Comparison of ENCODE assay signal across 18 cellular contexts in the genomic region with DNA sequence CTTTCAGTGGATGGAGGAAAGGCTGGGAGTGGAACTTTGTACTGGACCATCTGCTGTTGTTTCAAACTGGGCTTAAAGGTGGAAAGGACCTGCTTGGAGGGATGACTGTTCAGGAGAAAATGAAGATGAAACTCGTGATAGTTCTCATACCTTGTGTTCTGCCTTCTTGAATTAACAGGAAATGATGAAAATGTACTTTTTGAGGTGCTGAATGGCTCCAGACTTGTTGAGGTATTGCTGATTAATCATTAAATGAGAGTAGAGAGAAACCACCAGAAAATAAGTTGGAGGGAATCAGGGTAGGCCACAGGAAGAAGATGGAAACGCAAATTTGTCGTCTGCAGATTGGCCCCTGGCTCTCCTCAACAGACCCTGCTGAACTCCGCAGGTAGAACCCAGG. TPM values are rescaled to one million over a fixed set of nuclear protein-coding genes. Genes with fewer than 3 reads are reported as not detected.
DNase-seq lines count a peak whose midpoint lies in the region; ATAC-seq and TF ChIP-seq lines count a peak whose summit lies in the region.
"Had no signal": no experiment of that assay in that cellular context is flagged by ENCODE, and none has a peak within 500 bp of the region (broad histone marks: within the 10 kb centered on the region; RNA-seq: fewer than 3 reads in every experiment).

No MANE protein-coding gene starts in this region.

- H3K4me1 Mint-ChIP-seq in activated naive CD8-positive, alpha-beta T cell treated with anti-CD3 and anti-CD28 coated beads for 36 hours: peaks cover 6% of the 10 kb centered on the region
- H3K4me1 Mint-ChIP-seq in activated naive CD8-positive, alpha-beta T cell treated with anti-CD3 and anti-CD28 coated beads, Interleukin-2, amount 50 U/mL, for 24 hours: peaks cover 3% of the 10 kb centered on the region
- H3K4me1 Mint-ChIP-seq: activated B cell treated with CpG ODN at 0.5 μM for 24 hours had no signal

- H3K9me3 ChIP-seq in adrenal gland (replicated peaks in 1 of 3) (no peaks in the 10 kb centered on the region), lower lobe of right lung (no peaks in the 10 kb centered on the region), stomach smooth muscle (ENCODE audit: control insufficient read depth in 2 of 2, low read length in 2 of 2) (no peaks in the 10 kb centered on the region)

- TF ChIP-seq CTCF in adrenal gland (IDR thresholded peaks at IDR 0.05): no peak
- no peak for TF ChIP-seq CTCF in lower lobe of right lung (IDR thresholded peaks at IDR 0.05)

- peaks cover 0 to 7% of the 10 kb centered on the region in 2 donors for H3K36me3 ChIP-seq in adrenal gland (replicated peaks in 1 of 2)
- H3K36me3 ChIP-seq in lower lobe of right lung: peaks cover 26% of the 10 kb centered on the region
- H3K36me3 ChIP-seq in stomach smooth muscle (ENCODE audit: control insufficient read depth in 2 of 2, insufficient read depth in 2 of 2, low read length in 2 of 2): peaks cover 15 to 18% of the 10 kb centered on the region in 2 donors

- no peak overlapping the region for H3K9ac ChIP-seq in stomach smooth muscle (ENCODE audit: low read length in 2 of 2)

- H3K27me3 Mint-ChIP-seq in activated naive CD8-positive, alpha-beta T cell treated with anti-CD3 and anti-CD28 coated beads for 36 hours: no peaks in the 10 kb centered on the region
- no peaks in the 10 kb centered on the region for H3K27me3 Mint-ChIP-seq in activated naive CD8-positive, alpha-beta T cell treated with anti-CD3 and anti-CD28 coated beads, Interleukin-2, amount 50 U/mL, for 24 hours
- H3K27me3 Mint-ChIP-seq: CD4-positive, alpha-beta memory T cell had no signal

- H3K36me3 Mint-ChIP-seq in activated naive CD8-positive, alpha-beta T cell treated with anti-CD3 and anti-CD28 coated beads for 36 hours: no peaks in the 10 kb centered on the region
- peaks cover 2% of the 10 kb centered on the region for H3K36me3 Mint-ChIP-seq in activated naive CD8-positive, alpha-beta T cell treated with anti-CD3 and anti-CD28 coated beads, Interleukin-2, amount 50 U/mL, for 24 hours (ENCODE audit: low read depth)

- no peak for TF ChIP-seq POLR2A in adrenal gland (IDR thresholded peaks at IDR 0.05)

- peak overlapping the region; percentile 50 for H3K27ac Mint-ChIP-seq in activated naive CD8-positive, alpha-beta T cell treated with anti-CD3 and anti-CD28 coated beads for 36 hours
- no peak overlapping the region for H3K27ac Mint-ChIP-seq in activated naive CD8-positive, alpha-beta T cell treated with anti-CD3 and anti-CD28 coated beads, Interleukin-2, amount 50 U/mL, for 24 hours
- H3K27ac Mint-ChIP-seq: activated B cell treated with CpG ODN at 0.5 μM for 24 hours; activated T-helper 2 cell treated with anti-CD3 and anti-CD28 coated beads, Interferon-gamma antibody, Interleukin-2, Interleukin-4, amounts not matched to agents 10 μg/mL and 5 μg/mL and 100 μg/mL, durations not matched to agents 14 hours and 24 hours and 36 hours had no signal

- 81 to 92% (median 85%) methylated on average over 4 of the region's 4 CpGs for WGBS in adrenal gland, 4 donors

- H3K9me3 Mint-ChIP-seq in activated naive CD8-positive, alpha-beta T cell treated with anti-CD3 and anti-CD28 coated beads for 36 hours: no peaks in the 10 kb centered on the region
- no peaks in the 10 kb centered on the region for H3K9me3 Mint-ChIP-seq in activated naive CD8-positive, alpha-beta T cell treated with anti-CD3 and anti-CD28 coated beads, Interleukin-2, amount 50 U/mL, for 24 hours
- H3K9me3 Mint-ChIP-seq: activated T-helper 2 cell treated with anti-CD3 and anti-CD28 coated beads, Interferon-gamma antibody, Interleukin-2, Interleukin-4, amounts not matched to agents 10 μg/mL and 5 μg/mL and 100 μg/mL, durations not matched to agents 14 hours and 24 hours and 36 hours; CD4-positive, alpha-beta memory T cell had no signal

- H3K4me1 ChIP-seq in adrenal gland (replicated peaks in 1 of 2) (peaks cover 23 to 41% of the 10 kb centered on the region in 2 donors), lower lobe of right lung (peaks cover 20% of the 10 kb centered on the region), stomach smooth muscle (ENCODE audit: control insufficient read depth, insufficient read depth, low read length) (peaks cover 24% of the 10 kb centered on the region)

- H3K27me3 ChIP-seq in adrenal gland (no peaks in the 10 kb centered on the region), lower lobe of right lung (ENCODE audit: low read depth) (no peaks in the 10 kb centered on the region), stomach smooth muscle (ENCODE audit: control insufficient read depth in 1 of 2, insufficient read depth in 2 of 2, low read length in 2 of 2) (no peaks in the 10 kb centered on the region)

- ATAC-seq in activated naive CD8-positive, alpha-beta T cell treated with anti-CD3 and anti-CD28 coated beads, Interleukin-2, amount 50 U/mL, for 24 hours: no peak
- no peak for ATAC-seq in lower lobe of right lung
- ATAC-seq: SK-N-SH treated with all-trans-retinoic acid at 6 μM for 48 hours had no signal

- H3K27ac ChIP-seq in adrenal gland (peak overlapping the region in 4 of 5 donors; percentile 47 to 94 (median 86)), lower lobe of right lung (peak overlapping the region; percentile 55), stomach smooth muscle (ENCODE audit: low read length) (peak overlapping the region; percentile 85)

- intact Hi-C loops in adrenal gland (cut with DNase I) (loop anchor here in 1 of 2 donors (5.0 kb wide), 1 partner anchor 54 kb away; the partner anchor contains the start of gene HNRNPR), lower lobe of right lung (cut with DNase I) (no loop called here)

- H3K4me3 Mint-ChIP-seq in activated naive CD8-positive, alpha-beta T cell treated with anti-CD3 and anti-CD28 coated beads for 36 hours: no peak overlapping the region
- no peak overlapping the region for H3K4me3 Mint-ChIP-seq in activated naive CD8-positive, alpha-beta T cell treated with anti-CD3 and anti-CD28 coated beads, Interleukin-2, amount 50 U/mL, for 24 hours
- H3K4me3 Mint-ChIP-seq: activated B cell treated with CpG ODN at 0.5 μM for 24 hours; CD4-positive, alpha-beta memory T cell had no signal

- H3K4me3 ChIP-seq in adrenal gland (no peak overlapping the region), lower lobe of right lung (no peak overlapping the region), stomach smooth muscle (ENCODE audit: low read length in 2 of 2) (no peak overlapping the region)

- no peak for DNase-seq in activated naive CD8-positive, alpha-beta T cell treated with anti-CD3 and anti-CD28 coated beads for 36 hours
- no peak for DNase-seq in activated naive CD8-positive, alpha-beta T cell treated with anti-CD3 and anti-CD28 coated beads, Interleukin-2, amount 50 U/mL, for 24 hours
- DNase-seq in adrenal gland (no peak), lower lobe of right lung (no peak), NCI-H2107 treated with DMSO at 0.1 percent for 48 hours (lab: John Stamatoyannopoulos, UW; ENCODE audit: unreplicated experiment) (no peak), DMS153 treated with DMSO at 0.1 percent for 48 hours (lab: John Stamatoyannopoulos, UW; ENCODE audit: unreplicated experiment) (no peak)
- DNase-seq: activated B cell treated with CpG ODN at 0.5 μM for 24 hours; anterior cingulate cortex; CD4-positive, alpha-beta memory T cell; erythroblast; midbrain; NCI-H2107; NCI-H524; stimulated activated CD4-positive, alpha-beta T cell treated with anti-CD3 and anti-CD28 coated beads, Interleukin-4, amount 100 ng/mL, for 24 hours had no signal

RNA-seq across cellular contexts. Expression of gene ZNF436, which starts 26.2 kb away (rescaled TPM):
- total RNA-seq in activated naive CD8-positive, alpha-beta T cell treated with anti-CD3 and anti-CD28 coated beads for 36 hours: 1 to 10 TPM; 3.7 to 4.4 TPM
- total RNA-seq in adrenal gland: 10 to 100 TPM in 7 of 8 donors, 1 to 10 TPM in 1; 7.8 to 43.7 (median 25.1) TPM
- 10 to 100 TPM; 10.1 to 16.2 (median 13.3) TPM for polyA plus RNA-seq in adrenal gland
- 11.6 TPM for total RNA-seq in lower lobe of right lung

RNA-seq across cellular contexts. Expression of gene TCEA3, which starts 28.7 kb away (rescaled TPM):
- total RNA-seq in activated naive CD8-positive, alpha-beta T cell treated with anti-CD3 and anti-CD28 coated beads for 36 hours: 1 to 10 TPM; 6.3 to 7.4 TPM
- total RNA-seq in adrenal gland: 100 to 1,000 TPM in 5 of 8 donors, 10 to 100 TPM in 3; 23.6 to 152 (median 115) TPM
- polyA plus RNA-seq in adrenal gland: 100 to 1,000 TPM in 2 of 3 donors, 10 to 100 TPM in 1; 51.8 to 132 (median 102) TPM
- total RNA-seq in lower lobe of right lung: 41.9 TPM
- total RNA-seq: activated B cell treated with CpG ODN at 0.5 μM for 24 hours had no signal
- polyA plus RNA-seq: neural cell had no signal

RNA-seq across cellular contexts. Expression of gene HNRNPR, which starts 51.8 kb away (rescaled TPM):
- 100 to 1,000 TPM; 207 to 212 TPM for total RNA-seq in activated naive CD8-positive, alpha-beta T cell treated with anti-CD3 and anti-CD28 coated beads for 36 hours
- total RNA-seq in adrenal gland: 100 to 1,000 TPM in 3 of 8 donors, 10 to 100 TPM in 5; 36.5 to 141 (median 81.5) TPM
- 100 to 1,000 TPM in 1 of 3 donors, 10 to 100 TPM in 2; 51.7 to 190 (median 83.1) TPM for polyA plus RNA-seq in adrenal gland
- total RNA-seq in lower lobe of right lung: 84.9 TPM
